ENCODE assay signal across 23 cellular contexts in the genomic region with DNA sequence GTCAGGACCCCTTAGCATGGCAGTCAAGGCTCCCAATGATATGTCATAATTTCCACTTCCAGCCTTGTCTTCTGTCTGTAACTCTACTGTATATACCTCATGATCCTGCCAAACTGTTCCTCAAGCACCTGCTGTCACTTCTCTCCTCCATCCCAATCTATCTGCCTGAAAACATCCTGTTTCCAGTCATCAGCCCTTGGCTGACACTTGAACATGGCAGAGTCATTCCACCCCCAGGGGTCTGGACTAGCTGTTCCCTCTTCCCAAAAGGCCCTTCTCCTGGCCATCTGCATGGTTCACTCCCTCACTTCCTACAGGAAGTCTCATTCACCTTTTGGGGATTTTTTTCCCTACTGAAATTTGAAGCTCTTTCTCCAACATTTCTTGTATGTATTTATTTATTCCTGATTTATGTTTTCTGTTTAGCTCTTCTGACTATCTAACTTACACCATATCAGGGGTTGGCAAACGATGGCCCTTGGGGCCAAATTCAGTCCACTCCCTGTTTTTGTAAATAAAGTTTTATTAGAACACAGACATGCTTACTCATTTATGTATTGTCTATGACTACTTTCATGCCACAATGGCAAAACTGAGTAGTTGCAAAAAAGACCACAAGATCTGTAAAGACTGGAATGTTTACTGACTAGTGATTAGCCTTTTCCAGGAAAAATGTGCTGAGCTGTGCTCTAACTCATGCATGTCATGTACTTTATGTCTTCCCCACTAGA.
"Had no signal": no experiment of that assay in that cellular context is flagged by ENCODE, and none has a peak within 500 bp of the region (broad histone marks: within the 10 kb centered on the region; RNA-seq: fewer than 3 reads in every experiment).

No MANE protein-coding gene starts in this region.

- ATAC-seq: gastroesophageal sphincter; left colon; left ventricle myocardium superior; natural killer cell treated with Interleukin-12 subunit alpha and Interleukin-12 subunit beta and Interleukin-15 and Interleukin-18, amount 100 ng/mL, for 72 hours; pancreas; right lobe of liver had no signal

- H3K4me1 ChIP-seq: gastroesophageal sphincter, pancreas, prostate gland, right lobe of liver, tibial artery, upper lobe of left lung, uterus had no signal

- H3K27ac ChIP-seq: epithelial cell of prostate, esophagus muscularis mucosa, gastroesophageal sphincter, hepatocyte, pancreas, prostate gland, right lobe of liver, tibial artery, upper lobe of left lung, uterus had no signal

- H3K4me3 ChIP-seq: esophagus muscularis mucosa, gastroesophageal sphincter, hepatocyte, lung, pancreas, prostate gland, right lobe of liver, tibial artery, upper lobe of left lung, uterus had no signal

- H3K27me3 ChIP-seq: pancreas, right lobe of liver, upper lobe of left lung, uterus had no signal

- H3K79me2 ChIP-seq: hepatocyte had no signal

- DNase-seq: effector memory CD4-positive, alpha-beta T cell; foreskin fibroblast; kidney; left colon; left ventricle myocardium superior; mesenchymal stem cell; midbrain; occipital lobe; pancreas; retina; right lobe of liver; stimulated activated CD4-positive, alpha-beta T cell treated with anti-CD3 and anti-CD28 coated beads, Interleukin-4, amount 100 ng/mL, for 1 hour; stimulated activated CD8-positive, alpha-beta memory T cell treated with anti-CD3 and anti-CD28 coated beads, Interleukin-4, amount 100 ng/mL, for 48 hours; tibial artery; upper lobe of left lung; uterus had no signal

- H3K4me2 ChIP-seq: hepatocyte had no signal

- H2AFZ ChIP-seq: hepatocyte had no signal

- H3K9me3 ChIP-seq: esophagus muscularis mucosa, gastroesophageal sphincter, pancreas, prostate gland, right lobe of liver, tibial artery, upper lobe of left lung, uterus had no signal

- H3K36me3 ChIP-seq: esophagus muscularis mucosa, gastroesophageal sphincter, pancreas, prostate gland, right lobe of liver, tibial artery, upper lobe of left lung, uterus had no signal
